36 cellular contexts compared by ENCODE assay signal in the genomic region with DNA sequence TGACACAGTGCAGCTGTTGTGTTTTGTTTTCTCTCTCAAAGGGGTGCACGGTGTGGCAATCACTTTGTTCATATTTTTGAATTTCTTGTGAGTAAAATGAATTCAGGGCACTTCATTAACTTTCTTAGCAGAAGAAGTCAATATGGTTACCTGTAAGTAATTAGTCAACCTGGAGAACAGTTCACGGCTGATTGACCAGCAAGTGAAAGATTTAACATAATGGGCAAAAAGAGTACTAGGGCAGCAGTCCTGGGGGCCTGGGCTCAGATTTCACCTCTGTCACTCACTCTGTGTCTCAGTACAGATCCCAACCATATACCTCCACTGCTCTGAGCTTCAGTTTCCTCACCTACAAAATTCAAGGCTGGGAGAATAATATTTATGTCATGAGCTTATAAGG.
"Had no signal": no experiment of that assay in that cellular context is flagged by ENCODE, and none has a peak within 500 bp of the region (broad histone marks: within the 10 kb centered on the region; RNA-seq: fewer than 3 reads in every experiment).

No MANE protein-coding gene starts in this region.

- H3K27me3 ChIP-seq: ascending aorta, cardiac muscle cell had no signal

- H3K27ac Mint-ChIP-seq: activated B cell treated with CpG ODN at 0.5 μM for 24 hours; activated CD4-positive, alpha-beta memory T cell treated with anti-CD3 and anti-CD28 coated beads for 36 hours; activated CD4-positive, alpha-beta T cell treated with anti-CD3 and anti-CD28 coated beads, Interleukin-2, amount 10 ng/mL, durations not matched to agents 24 days and 14 days; activated CD8-positive, alpha-beta memory T cell treated with anti-CD3 and anti-CD28 coated beads, Interleukin-2, amount 10 ng/mL, durations not matched to agents 7 days and 5 days; activated CD8-positive, alpha-beta T cell treated with anti-CD3 and anti-CD28 coated beads, Interleukin-2, amount 10 ng/mL, durations not matched to agents 7 days and 5 days; activated naive CD4-positive, alpha-beta T cell treated with anti-CD3 and anti-CD28 coated beads, Interleukin-2, amount 10 ng/mL, durations not matched to agents 7 days and 5 days; activated naive CD4-positive, alpha-beta T cell treated with anti-CD3 and anti-CD28 coated beads, Interleukin-2, amount 50 U/mL, for 24 hours; activated naive CD8-positive, alpha-beta T cell; activated naive CD8-positive, alpha-beta T cell treated with anti-CD3 and anti-CD28 coated beads, Interleukin-2, amount 10 ng/mL, durations not matched to agents 7 days and 5 days; activated naive CD8-positive, alpha-beta T cell treated with anti-CD3 and anti-CD28 coated beads, Interleukin-2, amount 50 U/mL, for 24 hours; activated T-cell treated with anti-CD3 and anti-CD28 coated beads, Interleukin-2, amount 50 U/mL, for 24 hours; activated T-helper 2 cell treated with anti-CD3 and anti-CD28 coated beads, Interferon-gamma antibody, Interleukin-2, Interleukin-4, amounts not matched to agents 10 μg/mL and 5 μg/mL and 100 μg/mL, durations not matched to agents 14 hours and 24 hours and 36 hours; brain; T-helper 1 cell treated with Interleukin-12 subunit alpha and Interleukin-12 subunit beta and Interleukin-4 antibody, amounts not matched to agents 30 μg/mL and 1 μg/mL, for 36 hours; T-helper 2 cell treated with Interferon-gamma antibody and Interleukin-4, amounts not matched to agents 5 μg/mL and 100 μg/mL, for 36 hours had no signal

- H3K27me3 Mint-ChIP-seq: activated B cell treated with CpG ODN at 0.5 μM for 24 hours; activated CD4-positive, alpha-beta memory T cell treated with anti-CD3 and anti-CD28 coated beads for 36 hours; activated CD4-positive, alpha-beta T cell treated with anti-CD3 and anti-CD28 coated beads, Interleukin-2, amount 10 ng/mL, durations not matched to agents 24 days and 14 days; activated CD8-positive, alpha-beta memory T cell treated with anti-CD3 and anti-CD28 coated beads, Interleukin-2, amount 10 ng/mL, durations not matched to agents 7 days and 5 days; activated naive CD4-positive, alpha-beta T cell treated with anti-CD3 and anti-CD28 coated beads, Interleukin-2, amount 10 ng/mL, durations not matched to agents 7 days and 5 days; activated naive CD8-positive, alpha-beta T cell; activated naive CD8-positive, alpha-beta T cell treated with anti-CD3 and anti-CD28 coated beads, Interleukin-2, amount 10 ng/mL, durations not matched to agents 7 days and 5 days; activated T-cell treated with anti-CD3 and anti-CD28 coated beads, Interleukin-2, amount 50 U/mL, for 24 hours; brain; central memory CD8-positive, alpha-beta T cell had no signal

- H3K36me3 ChIP-seq: ascending aorta, cardiac muscle cell had no signal

- H3K4me1 ChIP-seq: ascending aorta had no signal

- DNase-seq: activated B cell treated with CpG ODN at 0.5 μM for 24 hours; activated CD4-positive, alpha-beta memory T cell treated with anti-CD3 and anti-CD28 coated beads for 36 hours; activated CD4-positive, alpha-beta T cell treated with anti-CD3 and anti-CD28 coated beads for 4 hours; activated CD4-positive, alpha-beta T cell treated with anti-CD3 and anti-CD28 coated beads, Interleukin-2, amount 10 ng/mL, durations not matched to agents 24 days and 14 days; activated CD4-positive, alpha-beta T cell treated with anti-CD3 and anti-CD28 coated beads, Interleukin-2, amount 50 U/mL, for 1 hour; activated CD4-positive, alpha-beta T cell treated with anti-CD3 and anti-CD28 coated beads, Interleukin-2, amount 50 U/mL, for 4 hours; activated CD4-positive, CD25-positive, alpha-beta regulatory T cell treated with anti-CD3 and anti-CD28 coated beads, Interleukin-2, amount 50 U/mL, for 72 hours; activated CD8-positive, alpha-beta memory T cell treated with anti-CD3 and anti-CD28 coated beads for 24 hours; activated CD8-positive, alpha-beta memory T cell treated with anti-CD3 and anti-CD28 coated beads, Interleukin-2, amount 10 ng/mL, durations not matched to agents 7 days and 5 days; activated CD8-positive, alpha-beta memory T cell treated with anti-CD3 and anti-CD28 coated beads, Interleukin-2, amount 50 U/mL, for 48 hours; activated CD8-positive, alpha-beta T cell treated with anti-CD3 and anti-CD28 coated beads, Interleukin-2, amount 10 ng/mL, durations not matched to agents 7 days and 5 days; activated effector memory CD4-positive, alpha-beta T cell treated with Interleukin-2 at 50 U/mL for 16 hours; activated gamma-delta T cell; activated naive CD4-positive, alpha-beta T cell treated with anti-CD3 and anti-CD28 coated beads, Interleukin-2, amount 10 ng/mL, durations not matched to agents 7 days and 5 days; activated naive CD4-positive, alpha-beta T cell treated with Interleukin-2 at 50 U/mL for 16 hours; activated naive CD8-positive, alpha-beta T cell treated with anti-CD3 and anti-CD28 coated beads, Interleukin-2, amount 10 ng/mL, durations not matched to agents 7 days and 5 days; activated naive CD8-positive, alpha-beta T cell treated with anti-CD3 and anti-CD28 coated beads, Interleukin-2, amount 50 U/mL, for 24 hours; activated T-cell treated with anti-CD3 and anti-CD28 coated beads, Interleukin-2, amount 50 U/mL, for 24 hours; activated T-cell treated with anti-CD3 and anti-CD28 coated beads, Interleukin-2, amount 50 U/mL, for 48 hours; amygdala; anterior cingulate cortex; caudate nucleus; cerebellar nuclear complex; T-helper 1 cell; T-helper 2 cell; T-helper 9 cell had no signal

- H3K27ac ChIP-seq: ascending aorta, cardiac muscle cell, VCaP had no signal

- H3K4me3 ChIP-seq: ascending aorta, cardiac muscle cell had no signal

- ATAC-seq: activated CD8-positive, alpha-beta memory T cell treated with anti-CD3 and anti-CD28 coated beads, Interleukin-2, amount 10 ng/mL, durations not matched to agents 7 days and 5 days; activated CD8-positive, alpha-beta T cell treated with anti-CD3 and anti-CD28 coated beads, Interleukin-2, amount 10 ng/mL, durations not matched to agents 7 days and 5 days; activated naive CD8-positive, alpha-beta T cell treated with anti-CD3 and anti-CD28 coated beads, Interleukin-2, amount 50 U/mL, for 24 hours had no signal

- H3K9me3 Mint-ChIP-seq: activated B cell treated with CpG ODN at 0.5 μM for 24 hours; activated CD4-positive, alpha-beta T cell treated with anti-CD3 and anti-CD28 coated beads, Interleukin-2, amount 10 ng/mL, durations not matched to agents 24 days and 14 days; activated naive CD4-positive, alpha-beta T cell treated with anti-CD3 and anti-CD28 coated beads, Interleukin-2, amount 10 ng/mL, durations not matched to agents 7 days and 5 days; activated naive CD4-positive, alpha-beta T cell treated with anti-CD3 and anti-CD28 coated beads, Interleukin-2, amount 50 U/mL, for 24 hours; activated naive CD8-positive, alpha-beta T cell treated with anti-CD3 and anti-CD28 coated beads, Interleukin-2, amount 50 U/mL, for 24 hours; activated T-cell treated with anti-CD3 and anti-CD28 coated beads, Interleukin-2, amount 50 U/mL, for 24 hours; activated T-helper 2 cell treated with anti-CD3 and anti-CD28 coated beads, Interferon-gamma antibody, Interleukin-2, Interleukin-4, amounts not matched to agents 10 μg/mL and 5 μg/mL and 100 μg/mL, durations not matched to agents 14 hours and 24 hours and 36 hours; brain; T-helper 1 cell treated with Interleukin-12 subunit alpha and Interleukin-12 subunit beta and Interleukin-4 antibody, amounts not matched to agents 30 μg/mL and 1 μg/mL, for 36 hours; T-helper 2 cell treated with Interferon-gamma antibody and Interleukin-4, amounts not matched to agents 5 μg/mL and 100 μg/mL, for 36 hours had no signal

- H3K4me3 Mint-ChIP-seq: activated B cell treated with CpG ODN at 0.5 μM for 24 hours; activated CD4-positive, alpha-beta memory T cell treated with anti-CD3 and anti-CD28 coated beads for 36 hours; activated CD4-positive, alpha-beta T cell treated with anti-CD3 and anti-CD28 coated beads, Interleukin-2, amount 10 ng/mL, durations not matched to agents 24 days and 14 days; activated CD8-positive, alpha-beta memory T cell treated with anti-CD3 and anti-CD28 coated beads, Interleukin-2, amount 10 ng/mL, durations not matched to agents 7 days and 5 days; activated CD8-positive, alpha-beta T cell treated with anti-CD3 and anti-CD28 coated beads, Interleukin-2, amount 10 ng/mL, durations not matched to agents 7 days and 5 days; activated naive CD4-positive, alpha-beta T cell treated with anti-CD3 and anti-CD28 coated beads, Interleukin-2, amount 10 ng/mL, durations not matched to agents 7 days and 5 days; activated naive CD4-positive, alpha-beta T cell treated with anti-CD3 and anti-CD28 coated beads, Interleukin-2, amount 50 U/mL, for 24 hours; activated naive CD8-positive, alpha-beta T cell; activated naive CD8-positive, alpha-beta T cell treated with anti-CD3 and anti-CD28 coated beads, Interleukin-2, amount 10 ng/mL, durations not matched to agents 7 days and 5 days; activated naive CD8-positive, alpha-beta T cell treated with anti-CD3 and anti-CD28 coated beads, Interleukin-2, amount 50 U/mL, for 24 hours; activated T-cell treated with anti-CD3 and anti-CD28 coated beads, Interleukin-2, amount 50 U/mL, for 24 hours; brain; central memory CD8-positive, alpha-beta T cell; T-helper 1 cell treated with Interleukin-12 subunit alpha and Interleukin-12 subunit beta and Interleukin-4 antibody, amounts not matched to agents 30 μg/mL and 1 μg/mL, for 36 hours; T-helper 2 cell treated with Interferon-gamma antibody and Interleukin-4, amounts not matched to agents 5 μg/mL and 100 μg/mL, for 36 hours had no signal

- H3K36me3 Mint-ChIP-seq: activated CD4-positive, alpha-beta memory T cell treated with anti-CD3 and anti-CD28 coated beads for 36 hours; activated CD8-positive, alpha-beta memory T cell treated with anti-CD3 and anti-CD28 coated beads, Interleukin-2, amount 10 ng/mL, durations not matched to agents 7 days and 5 days; activated naive CD4-positive, alpha-beta T cell treated with anti-CD3 and anti-CD28 coated beads, Interleukin-2, amount 10 ng/mL, durations not matched to agents 7 days and 5 days; activated naive CD4-positive, alpha-beta T cell treated with anti-CD3 and anti-CD28 coated beads, Interleukin-2, amount 50 U/mL, for 24 hours; activated naive CD8-positive, alpha-beta T cell; activated naive CD8-positive, alpha-beta T cell treated with anti-CD3 and anti-CD28 coated beads, Interleukin-2, amount 10 ng/mL, durations not matched to agents 7 days and 5 days; brain had no signal

- H3K4me1 Mint-ChIP-seq: activated B cell treated with CpG ODN at 0.5 μM for 24 hours; activated CD4-positive, alpha-beta T cell treated with anti-CD3 and anti-CD28 coated beads, Interleukin-2, amount 10 ng/mL, durations not matched to agents 24 days and 14 days; activated CD8-positive, alpha-beta memory T cell treated with anti-CD3 and anti-CD28 coated beads, Interleukin-2, amount 10 ng/mL, durations not matched to agents 7 days and 5 days; activated naive CD4-positive, alpha-beta T cell treated with anti-CD3 and anti-CD28 coated beads, Interleukin-2, amount 10 ng/mL, durations not matched to agents 7 days and 5 days; activated naive CD4-positive, alpha-beta T cell treated with anti-CD3 and anti-CD28 coated beads, Interleukin-2, amount 50 U/mL, for 24 hours; activated naive CD8-positive, alpha-beta T cell treated with anti-CD3 and anti-CD28 coated beads, Interleukin-2, amount 10 ng/mL, durations not matched to agents 7 days and 5 days; activated naive CD8-positive, alpha-beta T cell treated with anti-CD3 and anti-CD28 coated beads, Interleukin-2, amount 50 U/mL, for 24 hours; central memory CD8-positive, alpha-beta T cell had no signal
